19 cellular contexts compared by ENCODE assay signal in genomic region chr20:54318892-54319291, GRCh38.
A peak's percentile ranks its signal among the peaks of the same experiment; 100 is the strongest.
DNase-seq lines count a peak whose midpoint lies in the region; ATAC-seq and TF ChIP-seq lines count a peak whose summit lies in the region.
"Had no signal": no experiment of that assay in that cellular context is flagged by ENCODE, and none has a peak within 500 bp of the region (broad histone marks: within the 10 kb centered on the region; RNA-seq: fewer than 3 reads in every experiment).

No MANE protein-coding gene starts in this region.

- no peak overlapping the region for H3K4me3 Mint-ChIP-seq in activated CD8-positive, alpha-beta T cell treated with anti-CD3 and anti-CD28 coated beads for 36 hours
- H3K4me3 Mint-ChIP-seq in activated CD8-positive, alpha-beta T cell treated with anti-CD3 and anti-CD28 coated beads, Interleukin-2, amount 10 ng/mL, durations not matched to agents 7 days and 5 days = no peak overlapping the region
- no peak overlapping the region for H3K4me3 Mint-ChIP-seq in activated naive CD4-positive, alpha-beta T cell treated with anti-CD3 and anti-CD28 coated beads, Interleukin-2, amount 50 U/mL, for 24 hours
- H3K4me3 Mint-ChIP-seq: B cell; CD4-positive, CD25-positive, alpha-beta regulatory T cell; CD8-positive, alpha-beta T cell had no signal

- TF ChIP-seq CTCF in SK-N-SH (IDR thresholded peaks at IDR 0.05) = no peak
- no peak for TF ChIP-seq CTCF in activated CD8-positive, alpha-beta T cell treated with anti-CD3 and anti-CD28 coated beads for 36 hours (IDR thresholded peaks at IDR 0.05)

- DNase-seq in SK-N-SH (no peak), medulla oblongata (ENCODE audit: extremely low spot score) (no peak)
- DNase-seq in activated CD8-positive, alpha-beta T cell treated with anti-CD3 and anti-CD28 coated beads for 36 hours = no peak
- DNase-seq in activated CD8-positive, alpha-beta T cell treated with anti-CD3 and anti-CD28 coated beads, Interleukin-2, amount 10 ng/mL, durations not matched to agents 7 days and 5 days = no peak
- no peak for DNase-seq in activated naive CD4-positive, alpha-beta T cell treated with anti-CD3 and anti-CD28 coated beads, Interleukin-2, amount 50 U/mL, for 16 hours
- DNase-seq: Caco-2; CD4-positive, CD25-positive, alpha-beta regulatory T cell; CD8-positive, alpha-beta T cell; DMS153; DND-41; GM23248; H7; HCEC 1CT had no signal

- H2AFZ ChIP-seq in SK-N-SH (ENCODE audit: low read depth) = 0 out of 2 replicates have a peak overlapping the region, but pooled peaks have one; percentile 56
- H2AFZ ChIP-seq: GM23248 had no signal

- no peaks in the 10 kb centered on the region for H3K36me3 Mint-ChIP-seq in activated CD8-positive, alpha-beta T cell treated with anti-CD3 and anti-CD28 coated beads for 36 hours (ENCODE audit: low read depth)
- H3K36me3 Mint-ChIP-seq in activated CD8-positive, alpha-beta T cell treated with anti-CD3 and anti-CD28 coated beads, Interleukin-2, amount 10 ng/mL, durations not matched to agents 7 days and 5 days (ENCODE audit: low read depth) = no peaks in the 10 kb centered on the region
- H3K36me3 Mint-ChIP-seq in activated naive CD4-positive, alpha-beta T cell treated with anti-CD3 and anti-CD28 coated beads, Interleukin-2, amount 50 U/mL, for 24 hours = no peaks in the 10 kb centered on the region
- H3K36me3 Mint-ChIP-seq: CD4-positive, CD25-positive, alpha-beta regulatory T cell; CD8-positive, alpha-beta T cell had no signal

- no peak for TF ChIP-seq EP300 in SK-N-SH (IDR thresholded peaks at IDR 0.05; ENCODE audit: borderline replicate concordance in 1 of 2, low read depth in 1 of 2, low read length in 1 of 2)

- CTCF ChIA-PET in SK-N-SH (lab: Yijun Ruan, JAX) = no interaction called here
- CTCF ChIA-PET in activated CD8-positive, alpha-beta T cell treated with anti-CD3 and anti-CD28 coated beads for 36 hours (lab: Charles Lee) = no interaction called here
- CTCF ChIA-PET in activated CD8-positive, alpha-beta T cell treated with anti-CD3 and anti-CD28 coated beads, Interleukin-2, amount 10 ng/mL, durations not matched to agents 7 days and 5 days (lab: Charles Lee) = no interaction called here

- H3K4me3 ChIP-seq in SK-N-SH (ENCODE audit: low read depth in 2 of 2, low read length in 1 of 2) = no peak overlapping the region
- H3K4me3 ChIP-seq: BLaER1, GM23248 had no signal

- no peaks in the 10 kb centered on the region for H3K36me3 ChIP-seq in SK-N-SH (replicated peaks in 1 of 2; ENCODE audit: control insufficient read depth in 1 of 2, insufficient read depth in 2 of 2, low read length in 1 of 2)
- H3K36me3 ChIP-seq: BLaER1 had no signal

- no peak overlapping the region for H3K4me2 ChIP-seq in SK-N-SH
- H3K4me2 ChIP-seq: BLaER1 had no signal

- intact Hi-C loops in activated CD8-positive, alpha-beta T cell treated with anti-CD3 and anti-CD28 coated beads for 36 hours (cut with micrococcal nuclease) = no loop called here

- no peaks in the 10 kb centered on the region for H3K79me2 ChIP-seq in SK-N-SH (ENCODE audit: insufficient read depth)

- no peak overlapping the region for H3K27ac ChIP-seq in SK-N-SH (ENCODE audit: low read depth in 2 of 2, low read length in 1 of 2)
- H3K27ac ChIP-seq: 22Rv1, BLaER1, C4-2B, GM23248 had no signal

- H3K27ac Mint-ChIP-seq in activated CD8-positive, alpha-beta T cell treated with anti-CD3 and anti-CD28 coated beads for 36 hours = peak overlapping the region; percentile 46
- H3K27ac Mint-ChIP-seq in activated CD8-positive, alpha-beta T cell treated with anti-CD3 and anti-CD28 coated beads, Interleukin-2, amount 10 ng/mL, durations not matched to agents 7 days and 5 days = no peak overlapping the region
- H3K27ac Mint-ChIP-seq in activated naive CD4-positive, alpha-beta T cell treated with anti-CD3 and anti-CD28 coated beads, Interleukin-2, amount 50 U/mL, for 24 hours = peak overlapping the region; percentile 48
- H3K27ac Mint-ChIP-seq: B cell; CD4-positive, CD25-positive, alpha-beta regulatory T cell; CD8-positive, alpha-beta T cell had no signal

- no peaks in the 10 kb centered on the region for H3K9me2 ChIP-seq in SK-N-SH

- no peak overlapping the region for H3K9ac ChIP-seq in SK-N-SH
- H3K9ac ChIP-seq: BLaER1, GM23248 had no signal

- H3K27me3 Mint-ChIP-seq in activated CD8-positive, alpha-beta T cell treated with anti-CD3 and anti-CD28 coated beads for 36 hours = peaks cover 14% of the 10 kb centered on the region
- no peaks in the 10 kb centered on the region for H3K27me3 Mint-ChIP-seq in activated CD8-positive, alpha-beta T cell treated with anti-CD3 and anti-CD28 coated beads, Interleukin-2, amount 10 ng/mL, durations not matched to agents 7 days and 5 days (ENCODE audit: low read depth)
- H3K27me3 Mint-ChIP-seq in activated naive CD4-positive, alpha-beta T cell treated with anti-CD3 and anti-CD28 coated beads, Interleukin-2, amount 50 U/mL, for 24 hours = peaks cover 10% of the 10 kb centered on the region
- H3K27me3 Mint-ChIP-seq: CD4-positive, CD25-positive, alpha-beta regulatory T cell had no signal

- no peak for TF ChIP-seq RAD21 in SK-N-SH (IDR thresholded peaks at IDR 0.05; ENCODE audit: low read length)

- POLR2A ChIA-PET in SK-N-SH (lab: Yijun Ruan, JAX) = no interaction called here
- POLR2A ChIA-PET in activated CD8-positive, alpha-beta T cell treated with anti-CD3 and anti-CD28 coated beads for 36 hours (lab: Charles Lee) = no interaction called here
- POLR2A ChIA-PET in activated CD8-positive, alpha-beta T cell treated with anti-CD3 and anti-CD28 coated beads, Interleukin-2, amount 10 ng/mL, durations not matched to agents 7 days and 5 days (lab: Charles Lee) = no interaction called here

- H3F3A ChIP-seq in SK-N-SH (replicated peaks; ENCODE audit: insufficient read depth) = peaks cover 20% of the 10 kb centered on the region

- no peaks in the 10 kb centered on the region for H3K9me3 ChIP-seq in SK-N-SH
- H3K9me3 ChIP-seq: BLaER1, Caco-2 had no signal

- peaks cover 15% of the 10 kb centered on the region for H3K4me1 Mint-ChIP-seq in activated CD8-positive, alpha-beta T cell treated with anti-CD3 and anti-CD28 coated beads for 36 hours (ENCODE audit: low read depth)
- no peaks in the 10 kb centered on the region for H3K4me1 Mint-ChIP-seq in activated CD8-positive, alpha-beta T cell treated with anti-CD3 and anti-CD28 coated beads, Interleukin-2, amount 10 ng/mL, durations not matched to agents 7 days and 5 days (ENCODE audit: low read depth)
- H3K4me1 Mint-ChIP-seq in activated naive CD4-positive, alpha-beta T cell treated with anti-CD3 and anti-CD28 coated beads, Interleukin-2, amount 50 U/mL, for 24 hours = peaks cover 24% of the 10 kb centered on the region
- H3K4me1 Mint-ChIP-seq: B cell; CD4-positive, CD25-positive, alpha-beta regulatory T cell had no signal

- no peaks in the 10 kb centered on the region for H4K20me1 ChIP-seq in SK-N-SH (ENCODE audit: insufficient read depth)
- H4K20me1 ChIP-seq: BLaER1 had no signal

- WGBS in SK-N-SH (ENCODE audit: low lambda C conversion rate) = 68% methylated on average over 1 of the region's 1 CpG

- H3K27me3 ChIP-seq in SK-N-SH (ENCODE audit: insufficient read depth) = no peaks in the 10 kb centered on the region
- H3K27me3 ChIP-seq: BLaER1 had no signal

- H3K4me1 ChIP-seq in SK-N-SH (ENCODE audit: control insufficient read depth in 1 of 2, insufficient read depth in 2 of 2, low read depth in 1 of 2, low read length in 1 of 2) = peaks cover 0 to 21% of the 10 kb centered on the region in 2 experiments; a peak in 2 of 4 replicates
- H3K4me1 ChIP-seq: Caco-2 had no signal

- H3K9me3 Mint-ChIP-seq in activated CD8-positive, alpha-beta T cell treated with anti-CD3 and anti-CD28 coated beads for 36 hours = peaks cover 2% of the 10 kb centered on the region
- no peaks in the 10 kb centered on the region for H3K9me3 Mint-ChIP-seq in activated CD8-positive, alpha-beta T cell treated with anti-CD3 and anti-CD28 coated beads, Interleukin-2, amount 10 ng/mL, durations not matched to agents 7 days and 5 days (ENCODE audit: insufficient read depth)
- H3K9me3 Mint-ChIP-seq in activated naive CD4-positive, alpha-beta T cell treated with anti-CD3 and anti-CD28 coated beads, Interleukin-2, amount 50 U/mL, for 24 hours = no peaks in the 10 kb centered on the region

- ATAC-seq in SK-N-SH treated with all-trans-retinoic acid at 6 μM for 48 hours = no peak
- no peak for ATAC-seq in activated CD8-positive, alpha-beta T cell treated with anti-CD3 and anti-CD28 coated beads for 36 hours
- ATAC-seq in activated CD8-positive, alpha-beta T cell treated with anti-CD3 and anti-CD28 coated beads, Interleukin-2, amount 10 ng/mL, durations not matched to agents 7 days and 5 days = no peak
- ATAC-seq: CD8-positive, alpha-beta T cell had no signal

TF ChIP-seq in SK-N-SH, 30 proteins besides CTCF, POLR2A, EP300 and RAD21 (continues in another document):
- TF ChIP-seq MEF2A (IDR thresholded peaks at IDR 0.05; ENCODE audit: borderline replicate concordance, low read depth) (no peak), GABPA (IDR thresholded peaks at IDR 0.05; ENCODE audit: low read depth) (no peak), NFIC (IDR thresholded peaks at IDR 0.05; ENCODE audit: borderline replicate concordance) (no peak)

TF ChIP-seq in SK-N-SH treated with all-trans-retinoic acid at 6 μM for 48 hours, 23 proteins besides CTCF, POLR2A, EP300 and RAD21:
- TF ChIP-seq ZFP30 (CRISPR knock-in tag; IDR thresholded peaks at IDR 0.05) = no peak
- TF ChIP-seq ZNF565 (CRISPR knock-in tag; conservative IDR thresholded peaks at IDR 0.05; ENCODE audit: low read depth) = no peak
- no peak for TF ChIP-seq TCF4 (CRISPR knock-in tag; IDR thresholded peaks at IDR 0.05; ENCODE audit: borderline replicate concordance)
- no peak for TF ChIP-seq ZNF70 (CRISPR knock-in tag; IDR thresholded peaks at IDR 0.05)
